Comparison of ENCODE assay signal across 17 cellular contexts in the genomic region with DNA sequence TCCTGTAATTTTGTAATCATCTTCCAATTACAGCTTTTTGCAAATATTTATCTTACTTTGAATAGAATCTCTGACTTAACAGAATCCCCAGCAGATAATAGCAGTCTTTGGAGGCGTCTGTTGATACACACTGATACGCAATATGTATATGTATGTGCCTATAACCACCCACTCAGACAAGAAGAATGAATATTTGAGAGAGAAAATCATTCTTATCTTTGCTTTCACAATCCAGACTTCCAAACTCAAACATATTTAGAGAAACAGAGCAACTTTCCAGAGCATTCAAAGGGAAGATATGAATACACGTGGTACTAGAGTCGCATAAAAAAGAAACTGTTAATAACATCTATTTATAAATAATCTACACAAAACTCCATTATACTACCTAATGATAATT. TPM values are rescaled to one million over a fixed set of nuclear protein-coding genes. Genes with fewer than 3 reads are reported as not detected.
"Had no signal": no experiment of that assay in that cellular context is flagged by ENCODE, and none has a peak within 500 bp of the region (broad histone marks: within the 10 kb centered on the region; RNA-seq: fewer than 3 reads in every experiment).

No MANE protein-coding gene starts in this region.

- H3K27ac ChIP-seq: dorsolateral prefrontal cortex, hepatocyte, psoas muscle, thoracic aorta, transverse colon had no signal

- DNase-seq: cortex of kidney; dorsolateral prefrontal cortex; effector CD8-positive, alpha-beta T cell; foreskin melanocyte; head of caudate nucleus; kidney glomerular epithelial cell; naive thymus-derived CD4-positive, alpha-beta T cell; nephron progenitor cell; psoas muscle; stimulated activated CD4-positive, alpha-beta T cell treated with anti-CD3 and anti-CD28 coated beads, Interleukin-2, amount 100 ng/mL, for 24 hours; stimulated activated CD4-positive, alpha-beta T cell treated with anti-CD3 and anti-CD28 coated beads, Interleukin-4, amount 100 ng/mL, for 4 hours; stimulated activated naive B cell treated with anti-CD40 and anti-IgM and Interleukin-4, amounts not matched to agents 10 μg/mL and 1 μg/mL and 100 μg/mL, for 72 hours; stimulated activated naive CD8-positive, alpha-beta T cell treated with anti-CD3 and anti-CD28 coated beads, Interleukin-15, amount 100 ng/mL, for 72 hours; transverse colon had no signal

- H3K4me2 ChIP-seq: hepatocyte had no signal

- H3K4me3 ChIP-seq: hepatocyte, psoas muscle, thoracic aorta, transverse colon had no signal

- H3K9me3 ChIP-seq: psoas muscle, thoracic aorta, transverse colon had no signal

- H3K36me3 ChIP-seq: thoracic aorta, transverse colon had no signal

RNA-seq across cellular contexts. Expression of a gene that starts 6.1 kb away (rescaled TPM):
- total RNA-seq: lung microvascular endothelial cell had no signal
